In genomic region chr7:48416327-48416908, GRCh38 we compare ENCODE assay signal across 22 cellular contexts.
DNase-seq lines count a peak whose midpoint lies in the region; ATAC-seq, FAIRE-seq and TF ChIP-seq lines count a peak whose summit lies in the region.
"Had no signal": no experiment of that assay in that cellular context is flagged by ENCODE, and none has a peak within 500 bp of the region (broad histone marks: within the 10 kb centered on the region; RNA-seq: fewer than 3 reads in every experiment).

No MANE protein-coding gene starts in this region.

- TF ChIP-seq POLR2A in H1 (IDR thresholded peaks at IDR 0.05; ENCODE audit: control extremely low read depth in 1 of 2, low read depth in 2 of 2, low read length in 2 of 2), result no peak

- H2BK120ac ChIP-seq in H1 (replicated peaks; ENCODE audit: low read depth, low read length), result no peak overlapping the region

- H3K79me1 ChIP-seq in H1 (ENCODE audit: low read depth, low read length), result no peaks in the 10 kb centered on the region

- peak overlapping the region; percentile 55 for H3K27ac Mint-ChIP-seq in activated naive CD4-positive, alpha-beta T cell treated with anti-CD3 and anti-CD28 coated beads, Interleukin-2, amount 50 U/mL, for 24 hours
- H3K27ac Mint-ChIP-seq: CD4-positive, CD25-positive, alpha-beta regulatory T cell had no signal

- POLR2A ChIA-PET in Panc1 (lab: Charles Lee) (no interaction called here), H1 (lab: Charles Lee; ENCODE audit: partially characterized antibody) (no interaction called here)

- no peaks in the 10 kb centered on the region for H3K4me1 Mint-ChIP-seq in activated naive CD4-positive, alpha-beta T cell treated with anti-CD3 and anti-CD28 coated beads, Interleukin-2, amount 50 U/mL, for 24 hours
- H3K4me1 Mint-ChIP-seq: CD4-positive, CD25-positive, alpha-beta regulatory T cell had no signal

- CTCF ChIA-PET in Panc1 (lab: Charles Lee), result no interaction called here
- CTCF ChIA-PET in H1 (lab: Charles Lee; ENCODE audit: partially characterized antibody), result interaction anchor here (0.7 to 2.2 kb wide), 3 partner anchors 14 to 551 kb away, joined by 3 to 5 read pairs (median 3); no protein-coding TSS in a partner anchor

- no peak overlapping the region for H4K5ac ChIP-seq in H1 (ENCODE audit: insufficient read length, low read depth, low read length)

- peaks cover 2% of the 10 kb centered on the region for H3K27me3 Mint-ChIP-seq in activated naive CD4-positive, alpha-beta T cell treated with anti-CD3 and anti-CD28 coated beads, Interleukin-2, amount 50 U/mL, for 24 hours
- H3K27me3 Mint-ChIP-seq: CD4-positive, CD25-positive, alpha-beta regulatory T cell had no signal

- no peak overlapping the region for H3K4me3 ChIP-seq in Panc1 (ENCODE audit: low read depth in 2 of 2, low read length in 2 of 2)
- H3K4me3 ChIP-seq in H1 (ENCODE audit: extremely low read depth in 1 of 4, insufficient read depth in 2 of 4, low read depth in 3 of 4, low read length in 4 of 4), result no peak overlapping the region
- H3K4me3 ChIP-seq in psoas muscle, result no peak overlapping the region

- no peak overlapping the region for H3K4me2 ChIP-seq in H1 (ENCODE audit: insufficient read depth in 1 of 2, low read depth in 2 of 2, low read length in 2 of 2)

- H3K14ac ChIP-seq in H1 (ENCODE audit: insufficient read length), result no peak overlapping the region

- H3K9ac ChIP-seq in H1 (replicated peaks in 1 of 4; ENCODE audit: extremely low read depth in 1 of 4, low read depth in 3 of 4, low read length in 3 of 4), result no peak overlapping the region

- H2BK12ac ChIP-seq in H1 (ENCODE audit: low read depth, low read length), result no peak overlapping the region

- no peaks in the 10 kb centered on the region for H3K9me3 ChIP-seq in Panc1 (ENCODE audit: control insufficient read depth, insufficient read depth, low read depth, low read length)
- H3K9me3 ChIP-seq in H1 (ENCODE audit: insufficient read depth in 2 of 2, low read depth in 1 of 2, low read length in 1 of 2), result peaks cover 0 to 3% of the 10 kb centered on the region in 2 experiments; a peak in 1 of 4 replicates
- H3K9me3 ChIP-seq in psoas muscle, result no peaks in the 10 kb centered on the region

- H4K91ac ChIP-seq in H1 (replicated peaks; ENCODE audit: insufficient read length, low read length), result no peak overlapping the region

- no peaks in the 10 kb centered on the region; the same call in 1 of the 2 replicates for H3K23me2 ChIP-seq in H1 (ENCODE audit: low read depth, low read length)

- no peak overlapping the region for H3K18ac ChIP-seq in H1 (ENCODE audit: extremely low read depth, low read length)

- no peak for FAIRE-seq in H1 (lab: Jason Lieb, UNC)
- FAIRE-seq: D721Med, H54 had no signal

- H2BK15ac ChIP-seq in H1 (ENCODE audit: low read length), result no peak overlapping the region; the same call in 1 of the 2 replicates

- ATAC-seq in Panc1 (peak; percentile 51; the same call in 1 of the 2 replicates), psoas muscle (no peak)
- ATAC-seq: PC-3, Right ventricle myocardium inferior had no signal

- intact Hi-C loops in Panc1 (cut with micrococcal nuclease; ENCODE audit: unreplicated experiment) (no loop called here), psoas muscle (cut with DNase I) (no loop called here)

- no peak overlapping the region for H3K56ac ChIP-seq in H1 (replicated peaks; ENCODE audit: insufficient read length, low read depth, low read length)

- H3K27me3 ChIP-seq in Panc1 (ENCODE audit: control insufficient read depth, insufficient read depth, low read length) (no peaks in the 10 kb centered on the region), H1 (replicated peaks in 1 of 4; ENCODE audit: control insufficient read depth in 3 of 4, extremely low read depth in 1 of 4, insufficient read depth in 3 of 4, low read length in 3 of 4) (no peaks in the 10 kb centered on the region), psoas muscle (ENCODE audit: insufficient read depth in 3 of 3, low read length in 2 of 3) (peaks cover 0 to 5% (median 0%) of the 10 kb centered on the region in 3 donors)

- no peak for TF ChIP-seq RAD21 in H1 (IDR thresholded peaks at IDR 0.05 in 1 of 2, conservative IDR thresholded peaks at IDR 0.05 in 1 of 2; ENCODE audit: low read depth in 2 of 2, low read length in 2 of 2)

- no peak for DNase-seq in activated naive CD4-positive, alpha-beta T cell treated with anti-CD3 and anti-CD28 coated beads, Interleukin-2, amount 50 U/mL, for 16 hours
- DNase-seq in Panc1 (ENCODE audit: low read depth, low spot score) (no peak), H1 (ENCODE audit: low read depth in 1 of 2, low spot score in 2 of 2) (no peak), ACHN (no peak), T-helper 1 cell (no peak), psoas muscle (no peak)
- DNase-seq in stimulated activated CD4-positive, alpha-beta T cell treated with anti-CD3 and anti-CD28 coated beads, Interleukin-12 subunit alpha, Interleukin-12 subunit beta, amount 100 ng/mL, for 4 hours, result no peak
- DNase-seq: CD4-positive, CD25-positive, alpha-beta regulatory T cell; NCI-H1092; NCI-H1436; NCI-H187 treated with DMSO at 0.1 percent for 48 hours; NCI-H2171 treated with DMSO at 0.1 percent for 48 hours; NCI-H345; NCI-H524; NCI-H748 treated with DMSO at 0.1 percent for 48 hours; NK-92 treated with Interleukin-12 subunit alpha and Interleukin-12 subunit beta, amount 100 ng/mL, for 24 hours; PC-3 had no signal

- H3K27ac ChIP-seq in Panc1 (ENCODE audit: low read length) (no peak overlapping the region), H1 (ENCODE audit: low read depth, low read length) (no peak overlapping the region), psoas muscle (no peak overlapping the region)
- H3K27ac ChIP-seq: 22Rv1 had no signal

- no peaks in the 10 kb centered on the region for H3K79me2 ChIP-seq in H1 (ENCODE audit: control insufficient read depth in 1 of 2, insufficient read depth in 2 of 2, low read length in 2 of 2)

- H3K36me3 ChIP-seq in Panc1 (ENCODE audit: control insufficient read depth, insufficient read depth, low read length) (no peaks in the 10 kb centered on the region), H1 (ENCODE audit: control insufficient read depth in 2 of 4, insufficient read depth in 4 of 4, low read length in 3 of 4) (no peaks in the 10 kb centered on the region), psoas muscle (ENCODE audit: insufficient read depth in 1 of 2, low read depth in 1 of 2) (no peaks in the 10 kb centered on the region)

- H3K9me3 Mint-ChIP-seq in activated naive CD4-positive, alpha-beta T cell treated with anti-CD3 and anti-CD28 coated beads, Interleukin-2, amount 50 U/mL, for 24 hours, result no peaks in the 10 kb centered on the region

- H3K36me3 Mint-ChIP-seq in activated naive CD4-positive, alpha-beta T cell treated with anti-CD3 and anti-CD28 coated beads, Interleukin-2, amount 50 U/mL, for 24 hours, result no peaks in the 10 kb centered on the region
- H3K36me3 Mint-ChIP-seq: CD4-positive, CD25-positive, alpha-beta regulatory T cell had no signal

- no peak overlapping the region for H2BK5ac ChIP-seq in H1 (ENCODE audit: low read depth, low read length)

- H4K8ac ChIP-seq in H1 (ENCODE audit: extremely low read depth, insufficient read depth, low read length), result no peak overlapping the region

- no peak overlapping the region for H3K23ac ChIP-seq in H1 (ENCODE audit: insufficient read length)

- in situ Hi-C loops in Panc1 (cut with HindIII; ENCODE audit: low pct_unique_long_range_greater_than_20kb, low sequenced_read_pairs), result no loop called here
- in situ Hi-C loops in ACHN (cut with HindIII; ENCODE audit: low pct_ligation_motif_present, low pct_unique_long_range_greater_than_20kb, low sequenced_read_pairs), result no loop called here

- H3K4me3 Mint-ChIP-seq in activated naive CD4-positive, alpha-beta T cell treated with anti-CD3 and anti-CD28 coated beads, Interleukin-2, amount 50 U/mL, for 24 hours, result no peak overlapping the region

- WGBS in H1 (ENCODE audit: extremely low coverage in 1 of 2, insufficient coverage in 1 of 2, insufficient read length in 1 of 2, insufficient replicate concordance in 2 of 2, low coverage in 1 of 2, low lambda C conversion rate in 2 of 2, missing lambda C conversion rate in 1 of 2), 2 experiments, result 89% methylated on average over 9 of the region's 9 CpGs; no CpG with 5 or more reads in 1 of the 2 experiments
- WGBS in psoas muscle, 3 donors, result 81 to 83% (median 82%) methylated on average over 9 of the region's 9 CpGs

- no TSS peak for BruUV-seq in Panc1 (replicated peaks; lab: Mats Ljungman, UMichigan)

- no peak for TF ChIP-seq CTCF in Panc1 (IDR thresholded peaks at IDR 0.05)
- TF ChIP-seq CTCF in H1 (IDR thresholded peaks at IDR 0.05; ENCODE audit: control extremely low read depth in 1 of 3, insufficient read depth in 1 of 3, low read depth in 1 of 3, low read length in 3 of 3), result peak in 1 of 3 experiments; percentile 23; a peak in 1 of 4 replicates
- TF ChIP-seq CTCF in psoas muscle (IDR thresholded peaks at IDR 0.05), result no peak

- no peak overlapping the region for H2BK20ac ChIP-seq in H1 (ENCODE audit: low read length)

- 0 out of 2 replicates have a peak overlapping the region, but pooled peaks have one; percentile 30 for H2AFZ ChIP-seq in H1 (ENCODE audit: low read length)

- no peak overlapping the region; the same call in 1 of the 2 replicates for H2AK5ac ChIP-seq in H1 (ENCODE audit: low read depth, low read length)

- no peaks in the 10 kb centered on the region for H4K20me1 ChIP-seq in H1 (replicated peaks in 1 of 2; ENCODE audit: control insufficient read depth in 1 of 2, insufficient read depth in 2 of 2, low read length in 2 of 2)

- TF ChIP-seq EP300 in H1 (IDR thresholded peaks at IDR 0.05; ENCODE audit: borderline replicate concordance in 1 of 2, low read depth in 2 of 2, low read length in 2 of 2), result no peak

- no peaks in the 10 kb centered on the region for H3K4me1 ChIP-seq in Panc1 (ENCODE audit: control insufficient read depth, insufficient read depth, low read length)
- H3K4me1 ChIP-seq in H1 (replicated peaks in 1 of 4; ENCODE audit: control insufficient read depth in 3 of 4, insufficient read depth in 4 of 4, low read length in 3 of 4), result no peaks in the 10 kb centered on the region
- no peaks in the 10 kb centered on the region for H3K4me1 ChIP-seq in psoas muscle

- no peak overlapping the region for H3K4ac ChIP-seq in H1 (replicated peaks; ENCODE audit: insufficient read length, low read depth, low read length)

TF ChIP-seq in H1, 55 proteins besides CTCF, POLR2A, EP300 and RAD21:
- TF ChIP-seq HDAC2 (IDR thresholded peaks at IDR 0.05; ENCODE audit: borderline replicate concordance in 1 of 2, low read depth in 2 of 2, low read length in 2 of 2), result no peak
